ENCODE assay signal across 29 cellular contexts in the genomic region with DNA sequence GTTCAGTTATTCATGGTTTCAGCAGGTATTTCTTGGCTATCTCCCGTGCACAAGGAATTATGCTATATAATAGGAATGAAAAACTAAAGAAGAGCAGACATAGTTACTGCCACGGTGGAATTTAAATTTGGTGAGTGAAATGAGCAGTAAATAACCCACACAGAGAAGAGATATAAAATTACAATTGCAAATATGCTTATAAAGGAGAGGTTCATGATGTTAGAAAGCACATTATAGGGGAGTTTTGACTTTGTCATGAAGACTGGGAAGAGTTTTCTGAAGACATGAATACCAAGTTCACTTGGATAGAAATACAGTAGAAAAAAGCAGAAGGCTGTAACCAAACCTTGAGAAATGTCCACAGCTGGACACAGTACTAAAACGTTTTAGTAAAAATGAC.
DNase-seq lines count a peak whose midpoint lies in the region; ATAC-seq and TF ChIP-seq lines count a peak whose summit lies in the region.
"Had no signal": no experiment of that assay in that cellular context is flagged by ENCODE, and none has a peak within 500 bp of the region (broad histone marks: within the 10 kb centered on the region; RNA-seq: fewer than 3 reads in every experiment).

No MANE protein-coding gene starts in this region.

- H3F3A ChIP-seq in SK-N-SH (replicated peaks; ENCODE audit: insufficient read depth) = no peaks in the 10 kb centered on the region

- dilution Hi-C loops in mammary epithelial cell (cut with HindIII; ENCODE audit: low sequenced_read_pairs) = no loop called here

- H3K4me2 ChIP-seq in SK-N-SH (no peak overlapping the region), mammary epithelial cell (ENCODE audit: insufficient read depth, low read depth, low read length) (no peak overlapping the region)
- H3K4me2 ChIP-seq: A549; BLaER1; BLaER1 treated with 17β-estradiol and CSF1 and Interleukin-3, amounts not matched to agents 10 nM and 100 nM had no signal

- intact Hi-C loops in mammary epithelial cell (cut with micrococcal nuclease) = no loop called here
- intact Hi-C loops in breast epithelium (cut with DNase I; ENCODE audit: low total_unique reads) = no loop called here

- no peak for ATAC-seq in SK-N-SH treated with all-trans-retinoic acid at 6 μM for 48 hours
- ATAC-seq: A549; CD8-positive, alpha-beta T cell had no signal

- H3K36me3 ChIP-seq in SK-N-SH (replicated peaks in 1 of 2; ENCODE audit: control insufficient read depth in 1 of 2, insufficient read depth in 2 of 2, low read length in 1 of 2) (no peaks in the 10 kb centered on the region), mammary epithelial cell (ENCODE audit: insufficient read depth, low read length) (no peaks in the 10 kb centered on the region), breast epithelium (no peaks in the 10 kb centered on the region)
- H3K36me3 ChIP-seq: BE2C; BLaER1; BLaER1 treated with 17β-estradiol and CSF1 and Interleukin-3, amounts not matched to agents 10 nM and 100 nM had no signal

- BruUV-seq in mammary epithelial cell (replicated peaks; lab: Mats Ljungman, UMichigan) = no TSS peak

- DNase-seq in SK-N-SH (no peak), mammary epithelial cell (no peak), breast epithelium (ENCODE audit: low spot score in 2 of 2) (no peak)
- DNase-seq: 8988T; ACHN; AML-193; BE2C; C1 segment of cervical spinal cord; Caco-2; Calu3; CD4-positive, alpha-beta memory T cell; CD4-positive, alpha-beta T cell; CD4-positive, CD25-positive, alpha-beta regulatory T cell; CD8-positive, alpha-beta memory T cell; CD8-positive, alpha-beta T cell; COR-L47; DMS 273 treated with DMSO at 0.1 percent for 48 hours; DMS153; DMS53; DMS79; DMS79 treated with DMSO at 0.1 percent for 48 hours; DND-41; EL had no signal

- H3K9ac ChIP-seq in SK-N-SH (no peak overlapping the region), mammary epithelial cell (ENCODE audit: insufficient read depth, low read length) (no peak overlapping the region)
- H3K9ac ChIP-seq: BLaER1; BLaER1 treated with 17β-estradiol and CSF1 and Interleukin-3, amounts not matched to agents 10 nM and 100 nM had no signal

- CTCF ChIA-PET in SK-N-SH (lab: Yijun Ruan, JAX) (interaction anchor here (0.8 to 1.0 kb wide), 2 partner anchors 9 to 213 kb away, joined by 3 read pairs; no protein-coding TSS in a partner anchor), mammary epithelial cell (lab: Charles Lee; ENCODE audit: low non-redundant PET) (no interaction called here)

- TF ChIP-seq RAD21 in SK-N-SH (IDR thresholded peaks at IDR 0.05; ENCODE audit: low read length) = no peak

- POLR2A ChIA-PET in SK-N-SH (lab: Yijun Ruan, JAX) = no interaction called here

- 37% methylated on average over 3 of the region's 3 CpGs for WGBS in SK-N-SH (ENCODE audit: low lambda C conversion rate)
- 25% methylated on average over 3 of the region's 3 CpGs for WGBS in mammary epithelial cell (ENCODE audit: low coverage, missing lambda C conversion rate)

- H3K79me2 ChIP-seq in SK-N-SH (ENCODE audit: insufficient read depth) = no peaks in the 10 kb centered on the region
- H3K79me2 ChIP-seq in mammary epithelial cell (ENCODE audit: insufficient read depth, low read length) = no peaks in the 10 kb centered on the region

- H3K27me3 ChIP-seq in SK-N-SH (ENCODE audit: insufficient read depth) (no peaks in the 10 kb centered on the region), mammary epithelial cell (ENCODE audit: insufficient read depth, low read length) (no peaks in the 10 kb centered on the region), breast epithelium (no peaks in the 10 kb centered on the region)
- H3K27me3 ChIP-seq: BE2C; BLaER1; BLaER1 treated with 17β-estradiol and CSF1 and Interleukin-3, amounts not matched to agents 10 nM and 100 nM had no signal

- H3K27ac ChIP-seq in SK-N-SH (ENCODE audit: low read depth in 2 of 2, low read length in 1 of 2) = no peak overlapping the region
- H3K27ac ChIP-seq in mammary epithelial cell (ENCODE audit: insufficient read depth, low read depth, low read length) = no peak overlapping the region
- H3K27ac ChIP-seq in breast epithelium = no peak overlapping the region
- H3K27ac ChIP-seq: 22Rv1; A549; BLaER1; BLaER1 treated with 17β-estradiol and CSF1 and Interleukin-3, amounts not matched to agents 10 nM and 100 nM; C4-2B had no signal

- no peak for TF ChIP-seq POLR2A in breast epithelium (IDR thresholded peaks at IDR 0.05)

- H4K20me1 ChIP-seq in SK-N-SH (ENCODE audit: insufficient read depth) (no peaks in the 10 kb centered on the region), mammary epithelial cell (ENCODE audit: insufficient read depth, low read length) (no peaks in the 10 kb centered on the region)
- H4K20me1 ChIP-seq: BLaER1; BLaER1 treated with 17β-estradiol and CSF1 and Interleukin-3, amounts not matched to agents 10 nM and 100 nM had no signal

- H3K9me2 ChIP-seq in SK-N-SH = no peaks in the 10 kb centered on the region

- H3K4me1 ChIP-seq in SK-N-SH (ENCODE audit: control insufficient read depth in 1 of 2, insufficient read depth in 2 of 2, low read depth in 1 of 2, low read length in 1 of 2) (no peaks in the 10 kb centered on the region), mammary epithelial cell (ENCODE audit: insufficient read depth, low read length) (no peaks in the 10 kb centered on the region), breast epithelium (no peaks in the 10 kb centered on the region)
- H3K4me1 ChIP-seq: A549; BE2C; BLaER1; BLaER1 treated with 17β-estradiol and CSF1 and Interleukin-3, amounts not matched to agents 10 nM and 100 nM; Caco-2 had no signal

- H3K4me3 ChIP-seq in SK-N-SH (ENCODE audit: low read depth in 2 of 2, low read length in 1 of 2) (no peak overlapping the region), mammary epithelial cell (replicated peaks in 1 of 3; ENCODE audit: insufficient read depth in 1 of 3, low read depth in 2 of 3, low read length in 3 of 3) (no peak overlapping the region), breast epithelium (no peak overlapping the region)
- H3K4me3 ChIP-seq: A549; BLaER1; BLaER1 treated with 17β-estradiol and CSF1 and Interleukin-3, amounts not matched to agents 10 nM and 100 nM had no signal

- H3K9me3 ChIP-seq in SK-N-SH (no peaks in the 10 kb centered on the region; the same call in 1 of the 2 replicates), mammary epithelial cell (replicated peaks; ENCODE audit: insufficient read depth, low read length) (no peaks in the 10 kb centered on the region), breast epithelium (no peaks in the 10 kb centered on the region)
- H3K9me3 ChIP-seq: A549; BE2C; BLaER1; BLaER1 treated with 17β-estradiol and CSF1 and Interleukin-3, amounts not matched to agents 10 nM and 100 nM; Caco-2 had no signal

- in situ Hi-C loops in mammary epithelial cell (cut with MboI; ENCODE audit: low sequenced_read_pairs in 2 of 2) = no loop called here

- H2AFZ ChIP-seq in SK-N-SH (ENCODE audit: low read depth) = no peak overlapping the region
- H2AFZ ChIP-seq in mammary epithelial cell (ENCODE audit: low read depth, low read length) = peak overlapping the region; percentile 15

- no peak for TF ChIP-seq CTCF in SK-N-SH (IDR thresholded peaks at IDR 0.05)
- no peak for TF ChIP-seq CTCF in mammary epithelial cell (conservative IDR thresholded peaks at IDR 0.05 in 1 of 2, IDR thresholded peaks at IDR 0.05 in 1 of 2; ENCODE audit: extremely low read depth in 1 of 2, insufficient read depth in 1 of 2, low read depth in 1 of 2, low read length in 2 of 2)
- TF ChIP-seq CTCF in breast epithelium (IDR thresholded peaks at IDR 0.05) = no peak

- TF ChIP-seq EP300 in SK-N-SH (IDR thresholded peaks at IDR 0.05; ENCODE audit: borderline replicate concordance in 1 of 2, low read depth in 1 of 2, low read length in 1 of 2) = no peak

TF ChIP-seq in SK-N-SH treated with all-trans-retinoic acid at 6 μM for 48 hours, 23 proteins besides CTCF, POLR2A, EP300 and RAD21:
- TF ChIP-seq, protein P1, sequence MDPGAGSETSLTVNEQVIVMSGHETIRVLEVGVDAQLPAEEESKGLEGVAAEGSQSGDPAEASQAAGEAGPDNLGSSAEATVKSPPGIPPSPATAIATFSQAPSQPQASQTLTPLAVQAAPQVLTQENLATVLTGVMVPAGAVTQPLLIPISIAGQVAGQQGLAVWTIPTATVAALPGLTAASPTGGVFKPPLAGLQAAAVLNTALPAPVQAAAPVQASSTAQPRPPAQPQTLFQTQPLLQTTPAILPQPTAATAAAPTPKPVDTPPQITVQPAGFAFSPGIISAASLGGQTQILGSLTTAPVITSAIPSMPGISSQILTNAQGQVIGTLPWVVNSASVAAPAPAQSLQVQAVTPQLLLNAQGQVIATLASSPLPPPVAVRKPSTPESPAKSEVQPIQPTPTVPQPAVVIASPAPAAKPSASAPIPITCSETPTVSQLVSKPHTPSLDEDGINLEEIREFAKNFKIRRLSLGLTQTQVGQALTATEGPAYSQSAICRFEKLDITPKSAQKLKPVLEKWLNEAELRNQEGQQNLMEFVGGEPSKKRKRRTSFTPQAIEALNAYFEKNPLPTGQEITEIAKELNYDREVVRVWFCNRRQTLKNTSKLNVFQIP (CRISPR knock-in tag; IDR thresholded peaks at IDR 0.05; ENCODE audit: borderline replicate concordance, low read depth) = no peak
- TF ChIP-seq ZFP30 (CRISPR knock-in tag; IDR thresholded peaks at IDR 0.05) = peak; percentile 92

TF ChIP-seq in SK-N-SH, 30 proteins besides CTCF, POLR2A, EP300 and RAD21 (continues in another document):
- TF ChIP-seq RCOR1 (IDR thresholded peaks at IDR 0.05; ENCODE audit: low read length) = no peak
- TF ChIP-seq EZH2phosphoT487 (IDR thresholded peaks at IDR 0.05; ENCODE audit: borderline replicate concordance, low read depth) = no peak
- no peak for TF ChIP-seq MEF2A (IDR thresholded peaks at IDR 0.05; ENCODE audit: borderline replicate concordance, low read depth)
- no peak for TF ChIP-seq GATA2 (CRISPR knock-in tag; IDR thresholded peaks at IDR 0.05)
- TF ChIP-seq JUND (IDR thresholded peaks at IDR 0.05) = no peak
- TF ChIP-seq, protein P2, sequence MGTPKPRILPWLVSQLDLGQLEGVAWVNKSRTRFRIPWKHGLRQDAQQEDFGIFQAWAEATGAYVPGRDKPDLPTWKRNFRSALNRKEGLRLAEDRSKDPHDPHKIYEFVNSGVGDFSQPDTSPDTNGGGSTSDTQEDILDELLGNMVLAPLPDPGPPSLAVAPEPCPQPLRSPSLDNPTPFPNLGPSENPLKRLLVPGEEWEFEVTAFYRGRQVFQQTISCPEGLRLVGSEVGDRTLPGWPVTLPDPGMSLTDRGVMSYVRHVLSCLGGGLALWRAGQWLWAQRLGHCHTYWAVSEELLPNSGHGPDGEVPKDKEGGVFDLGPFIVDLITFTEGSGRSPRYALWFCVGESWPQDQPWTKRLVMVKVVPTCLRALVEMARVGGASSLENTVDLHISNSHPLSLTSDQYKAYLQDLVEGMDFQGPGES (IDR thresholded peaks at IDR 0.05; ENCODE audit: low read depth, low read length) = no peak
- no peak for TF ChIP-seq FOXJ3 (CRISPR knock-in tag; IDR thresholded peaks at IDR 0.05)
- no peak for TF ChIP-seq RFX5 (IDR thresholded peaks at IDR 0.05; ENCODE audit: low read length)
